In genomic region chr2:8309131-8309530, GRCh38 we compare ENCODE assay signal across 16 cellular contexts.
A peak's percentile ranks its signal among the peaks of the same experiment; 100 is the strongest.
DNase-seq lines count a peak whose midpoint lies in the region; ATAC-seq lines count a peak whose summit lies in the region.
"Had no signal": no experiment of that assay in that cellular context is flagged by ENCODE, and none has a peak within 500 bp of the region (broad histone marks: within the 10 kb centered on the region; RNA-seq: fewer than 3 reads in every experiment).

No MANE protein-coding gene starts in this region.

- intact Hi-C loops in activated CD4-positive, alpha-beta T cell treated with anti-CD3 and anti-CD28 coated beads, Interleukin-2, amount 10 ng/mL, durations not matched to agents 24 days and 14 days (cut with micrococcal nuclease), result loop anchor here (5.0 to 10.0 kb wide), 4 partner anchors 462 to 1404 kb away; no protein-coding TSS in a partner anchor
- intact Hi-C loops in activated CD4-positive, alpha-beta T cell treated with anti-CD3 and anti-CD28 coated beads for 36 hours (cut with DNase I, micrococcal nuclease), result loop anchor here (10.0 kb wide), 2 partner anchors 376 to 874 kb away; partner anchors contain the start of gene ID2 (in 1 of the 2)
- intact Hi-C loops in activated T-helper 1 cell treated with anti-CD3 and anti-CD28 coated beads, Interleukin-12 subunit alpha, Interleukin-12 subunit beta, Interleukin-2, Interleukin-4 antibody, amounts not matched to agents 30 ng/mL and 10 ng/mL and 1 ng/mL, durations not matched to agents 14 hours and 24 hours and 36 hours (cut with micrococcal nuclease), result loop anchor here (10.0 kb wide), 2 partner anchors 206 to 1104 kb away; no protein-coding TSS in a partner anchor

- no peak for DNase-seq in activated CD4-positive, alpha-beta T cell treated with anti-CD3 and anti-CD28 coated beads, Interleukin-2, amount 10 ng/mL, durations not matched to agents 24 days and 14 days
- no peak for DNase-seq in activated CD4-positive, alpha-beta T cell treated with anti-CD3 and anti-CD28 coated beads for 36 hours
- DNase-seq in Kasumi-1 (lab: John Stamatoyannopoulos, UW) (peak; percentile 51 to 58), cortex of kidney (lab: John Stamatoyannopoulos, UW) (no peak), HUDEP-2 (lab: John Stamatoyannopoulos, UW; ENCODE audit: unreplicated experiment in 76 of 76) (no peak)
- DNase-seq in activated T-helper 1 cell treated with anti-CD3 and anti-CD28 coated beads, Interleukin-12 subunit alpha, Interleukin-12 subunit beta, Interleukin-2, Interleukin-4 antibody, amounts not matched to agents 30 ng/mL and 10 ng/mL and 1 ng/mL, durations not matched to agents 14 hours and 24 hours and 36 hours (ENCODE audit: low spot score), result no peak
- DNase-seq in natural killer cell treated with Interleukin-12 subunit alpha and Interleukin-12 subunit beta and Interleukin-15 and Interleukin-18, amount 100 ng/mL, for 72 hours (ENCODE audit: low spot score), result no peak
- DNase-seq: activated naive CD4-positive, alpha-beta T cell treated with Interleukin-2 at 50 U/mL for 16 hours; DMS 273 treated with DMSO at 0.1 percent for 48 hours; foreskin fibroblast; hippocampal formation; midbrain; NCI-H1694; testis had no signal

- no peaks in the 10 kb centered on the region for H3K9me3 Mint-ChIP-seq in activated CD4-positive, alpha-beta T cell treated with anti-CD3 and anti-CD28 coated beads, Interleukin-2, amount 10 ng/mL, durations not matched to agents 24 days and 14 days
- no peaks in the 10 kb centered on the region for H3K9me3 Mint-ChIP-seq in activated CD4-positive, alpha-beta T cell treated with anti-CD3 and anti-CD28 coated beads for 36 hours (ENCODE audit: low read depth)
- H3K9me3 Mint-ChIP-seq in activated T-helper 1 cell treated with anti-CD3 and anti-CD28 coated beads, Interleukin-12 subunit alpha, Interleukin-12 subunit beta, Interleukin-2, Interleukin-4 antibody, amounts not matched to agents 30 ng/mL and 10 ng/mL and 1 ng/mL, durations not matched to agents 14 hours and 24 hours and 36 hours, result no peaks in the 10 kb centered on the region
- no peaks in the 10 kb centered on the region for H3K9me3 Mint-ChIP-seq in natural killer cell treated with Interleukin-12 subunit alpha and Interleukin-12 subunit beta and Interleukin-15 and Interleukin-18, amount 100 ng/mL, for 72 hours
- H3K9me3 Mint-ChIP-seq: neural crest cell had no signal

- peak overlapping the region; percentile 51 for H3K27ac Mint-ChIP-seq in activated CD4-positive, alpha-beta T cell treated with anti-CD3 and anti-CD28 coated beads, Interleukin-2, amount 10 ng/mL, durations not matched to agents 24 days and 14 days
- H3K27ac Mint-ChIP-seq in activated CD4-positive, alpha-beta T cell treated with anti-CD3 and anti-CD28 coated beads for 36 hours, result no peak overlapping the region
- H3K27ac Mint-ChIP-seq in activated T-helper 1 cell treated with anti-CD3 and anti-CD28 coated beads, Interleukin-12 subunit alpha, Interleukin-12 subunit beta, Interleukin-2, Interleukin-4 antibody, amounts not matched to agents 30 ng/mL and 10 ng/mL and 1 ng/mL, durations not matched to agents 14 hours and 24 hours and 36 hours, result peak overlapping the region; percentile 65
- peak overlapping the region; percentile 86 to 89 for H3K27ac Mint-ChIP-seq in natural killer cell treated with Interleukin-12 subunit alpha and Interleukin-12 subunit beta and Interleukin-15 and Interleukin-18, amount 100 ng/mL, for 72 hours

- POLR2A ChIA-PET in activated CD4-positive, alpha-beta T cell treated with anti-CD3 and anti-CD28 coated beads for 36 hours (lab: Charles Lee), result no interaction called here

- peaks cover 80% of the 10 kb centered on the region for H3K4me1 Mint-ChIP-seq in activated CD4-positive, alpha-beta T cell treated with anti-CD3 and anti-CD28 coated beads, Interleukin-2, amount 10 ng/mL, durations not matched to agents 24 days and 14 days
- peaks cover 49% of the 10 kb centered on the region for H3K4me1 Mint-ChIP-seq in activated CD4-positive, alpha-beta T cell treated with anti-CD3 and anti-CD28 coated beads for 36 hours
- H3K4me1 Mint-ChIP-seq in activated T-helper 1 cell treated with anti-CD3 and anti-CD28 coated beads, Interleukin-12 subunit alpha, Interleukin-12 subunit beta, Interleukin-2, Interleukin-4 antibody, amounts not matched to agents 30 ng/mL and 10 ng/mL and 1 ng/mL, durations not matched to agents 14 hours and 24 hours and 36 hours (ENCODE audit: low read depth), result peaks cover 94% of the 10 kb centered on the region
- H3K4me1 Mint-ChIP-seq in natural killer cell treated with Interleukin-12 subunit alpha and Interleukin-12 subunit beta and Interleukin-15 and Interleukin-18, amount 100 ng/mL, for 72 hours (ENCODE audit: low read depth in 2 of 2), result peaks cover 87 to 96% of the 10 kb centered on the region in 2 donors

- CTCF ChIA-PET in activated CD4-positive, alpha-beta T cell treated with anti-CD3 and anti-CD28 coated beads for 36 hours (lab: Charles Lee), result interaction anchor here (0.6 to 1.2 kb wide), 2 partner anchors 24 to 99 kb away, joined by 3 read pairs; no protein-coding TSS in a partner anchor

- peaks cover 3% of the 10 kb centered on the region for H3K36me3 Mint-ChIP-seq in activated CD4-positive, alpha-beta T cell treated with anti-CD3 and anti-CD28 coated beads, Interleukin-2, amount 10 ng/mL, durations not matched to agents 24 days and 14 days (ENCODE audit: low read depth)
- no peaks in the 10 kb centered on the region for H3K36me3 Mint-ChIP-seq in activated CD4-positive, alpha-beta T cell treated with anti-CD3 and anti-CD28 coated beads for 36 hours (ENCODE audit: low read depth)
- H3K36me3 Mint-ChIP-seq in activated T-helper 1 cell treated with anti-CD3 and anti-CD28 coated beads, Interleukin-12 subunit alpha, Interleukin-12 subunit beta, Interleukin-2, Interleukin-4 antibody, amounts not matched to agents 30 ng/mL and 10 ng/mL and 1 ng/mL, durations not matched to agents 14 hours and 24 hours and 36 hours (ENCODE audit: low read depth), result peaks cover 1% of the 10 kb centered on the region
- H3K36me3 Mint-ChIP-seq in natural killer cell treated with Interleukin-12 subunit alpha and Interleukin-12 subunit beta and Interleukin-15 and Interleukin-18, amount 100 ng/mL, for 72 hours, result no peaks in the 10 kb centered on the region

- H3K4me3 Mint-ChIP-seq in activated CD4-positive, alpha-beta T cell treated with anti-CD3 and anti-CD28 coated beads, Interleukin-2, amount 10 ng/mL, durations not matched to agents 24 days and 14 days, result no peak overlapping the region
- H3K4me3 Mint-ChIP-seq in activated CD4-positive, alpha-beta T cell treated with anti-CD3 and anti-CD28 coated beads for 36 hours, result no peak overlapping the region
- H3K4me3 Mint-ChIP-seq in activated T-helper 1 cell treated with anti-CD3 and anti-CD28 coated beads, Interleukin-12 subunit alpha, Interleukin-12 subunit beta, Interleukin-2, Interleukin-4 antibody, amounts not matched to agents 30 ng/mL and 10 ng/mL and 1 ng/mL, durations not matched to agents 14 hours and 24 hours and 36 hours, result no peak overlapping the region
- H3K4me3 Mint-ChIP-seq in natural killer cell treated with Interleukin-12 subunit alpha and Interleukin-12 subunit beta and Interleukin-15 and Interleukin-18, amount 100 ng/mL, for 72 hours, result peak overlapping the region; percentile 82
- H3K4me3 Mint-ChIP-seq: neural crest cell had no signal

- peaks cover 3% of the 10 kb centered on the region for H3K27me3 Mint-ChIP-seq in activated CD4-positive, alpha-beta T cell treated with anti-CD3 and anti-CD28 coated beads, Interleukin-2, amount 10 ng/mL, durations not matched to agents 24 days and 14 days
- no peaks in the 10 kb centered on the region for H3K27me3 Mint-ChIP-seq in activated CD4-positive, alpha-beta T cell treated with anti-CD3 and anti-CD28 coated beads for 36 hours
- peaks cover 2% of the 10 kb centered on the region for H3K27me3 Mint-ChIP-seq in activated T-helper 1 cell treated with anti-CD3 and anti-CD28 coated beads, Interleukin-12 subunit alpha, Interleukin-12 subunit beta, Interleukin-2, Interleukin-4 antibody, amounts not matched to agents 30 ng/mL and 10 ng/mL and 1 ng/mL, durations not matched to agents 14 hours and 24 hours and 36 hours (ENCODE audit: insufficient read depth)
- H3K27me3 Mint-ChIP-seq in natural killer cell treated with Interleukin-12 subunit alpha and Interleukin-12 subunit beta and Interleukin-15 and Interleukin-18, amount 100 ng/mL, for 72 hours, result no peaks in the 10 kb centered on the region

- no peak for ATAC-seq in activated CD4-positive, alpha-beta T cell treated with anti-CD3 and anti-CD28 coated beads for 36 hours
- ATAC-seq in natural killer cell treated with Interleukin-12 subunit alpha and Interleukin-12 subunit beta and Interleukin-15 and Interleukin-18, amount 100 ng/mL, for 72 hours, result peak; percentile 39 to 61
- no peak for ATAC-seq in GM21825 (IDR thresholded peaks at IDR 0.05; ENCODE audit: unreplicated experiment)

Comparison
In these comparisons a context has a peak if more than half of its experiments do, and no peak if none do; other contexts are left out.
1. DNase-seq: peak in Kasumi-1 (2 of 2); none in activated CD4-positive, alpha-beta T cell treated with anti-CD3 and anti-CD28 coated beads, Interleukin-2, amount 10 ng/mL, durations not matched to agents 24 days and 14 days (single experiment), activated CD4-positive, alpha-beta T cell treated with anti-CD3 and anti-CD28 coated beads for 36 hours (single experiment), activated T-helper 1 cell treated with anti-CD3 and anti-CD28 coated beads, Interleukin-12 subunit alpha, Interleukin-12 subunit beta, Interleukin-2, Interleukin-4 antibody, amounts not matched to agents 30 ng/mL and 10 ng/mL and 1 ng/mL, durations not matched to agents 14 hours and 24 hours and 36 hours (single experiment), natural killer cell treated with Interleukin-12 subunit alpha and Interleukin-12 subunit beta and Interleukin-15 and Interleukin-18, amount 100 ng/mL, for 72 hours (single experiment), cortex of kidney (single experiment) and HUDEP-2 (0 of 76).
2. ATAC-seq: peak in natural killer cell treated with Interleukin-12 subunit alpha and Interleukin-12 subunit beta and Interleukin-15 and Interleukin-18, amount 100 ng/mL, for 72 hours (2 of 2); none in activated CD4-positive, alpha-beta T cell treated with anti-CD3 and anti-CD28 coated beads for 36 hours (single experiment) and GM21825 (single experiment).